1 cellular context compared by ENCODE assay signal in the genomic region with DNA sequence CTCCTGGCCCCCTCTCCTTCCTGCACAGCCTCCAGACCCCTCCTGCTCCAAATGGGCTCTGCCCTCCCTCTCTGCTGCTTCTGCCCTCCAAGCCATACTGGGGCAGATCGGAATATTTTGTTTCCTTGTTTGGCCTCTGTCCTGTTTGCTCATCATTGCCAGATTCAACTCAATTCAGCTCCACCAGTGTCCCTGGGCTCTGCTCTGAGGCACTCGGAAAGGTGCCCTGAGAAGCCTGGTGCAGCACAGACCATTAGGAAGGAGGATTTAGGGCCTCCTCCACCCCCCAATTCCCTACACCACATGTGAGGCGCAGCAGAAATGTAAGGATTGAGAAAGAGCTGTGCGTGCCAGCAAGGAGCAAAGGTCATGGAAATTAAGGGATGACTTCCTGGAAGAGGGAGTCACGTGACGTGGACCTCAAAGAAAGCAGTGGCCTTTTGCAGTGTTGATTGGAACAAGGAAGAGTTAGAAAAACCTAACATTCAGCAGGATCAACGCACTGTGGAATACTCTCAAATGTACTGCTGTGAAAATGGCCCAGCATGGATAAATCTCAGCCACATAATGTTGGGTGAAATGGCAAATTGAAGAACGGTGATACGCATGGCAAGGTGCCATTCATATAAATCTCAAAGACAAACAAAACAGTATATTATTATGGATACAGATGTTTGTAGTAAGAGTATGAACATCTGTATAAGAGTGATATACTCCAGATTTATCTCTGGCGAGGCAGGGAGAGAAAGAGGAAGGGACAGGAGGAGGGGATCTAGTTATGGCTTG.
TF ChIP-seq lines count a peak whose summit lies in the region.

No MANE protein-coding gene starts in this region.

TF ChIP-seq in HepG2, 621 proteins besides CTCF, POLR2A, EP300 and RAD21 (continued from another document and continues in another):
- TF ChIP-seq NFRKB (IDR thresholded peaks at IDR 0.05) = no peak
- TF ChIP-seq PATZ1 (CRISPR knock-in tag; IDR thresholded peaks at IDR 0.05) = peak; percentile 88
- TF ChIP-seq RARG (CRISPR knock-in tag; IDR thresholded peaks at IDR 0.05; ENCODE audit: low read depth) = no peak
- TF ChIP-seq, protein P1, sequence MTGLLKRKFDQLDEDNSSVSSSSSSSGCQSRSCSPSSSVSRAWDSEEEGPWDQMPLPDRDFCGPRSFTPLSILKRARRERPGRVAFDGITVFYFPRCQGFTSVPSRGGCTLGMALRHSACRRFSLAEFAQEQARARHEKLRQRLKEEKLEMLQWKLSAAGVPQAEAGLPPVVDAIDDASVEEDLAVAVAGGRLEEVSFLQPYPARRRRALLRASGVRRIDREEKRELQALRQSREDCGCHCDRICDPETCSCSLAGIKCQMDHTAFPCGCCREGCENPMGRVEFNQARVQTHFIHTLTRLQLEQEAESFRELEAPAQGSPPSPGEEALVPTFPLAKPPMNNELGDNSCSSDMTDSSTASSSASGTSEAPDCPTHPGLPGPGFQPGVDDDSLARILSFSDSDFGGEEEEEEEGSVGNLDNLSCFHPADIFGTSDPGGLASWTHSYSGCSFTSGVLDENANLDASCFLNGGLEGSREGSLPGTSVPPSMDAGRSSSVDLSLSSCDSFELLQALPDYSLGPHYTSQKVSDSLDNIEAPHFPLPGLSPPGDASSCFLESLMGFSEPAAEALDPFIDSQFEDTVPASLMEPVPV (CRISPR knock-in tag; IDR thresholded peaks at IDR 0.05) = no peak
- TF ChIP-seq ZNF724P (CRISPR knock-in tag; IDR thresholded peaks at IDR 0.05; ENCODE audit: borderline replicate concordance) = no peak; the same call in 1 of the 2 replicates
- peak; percentile 87 for TF ChIP-seq MIER2 (CRISPR knock-in tag; IDR thresholded peaks at IDR 0.05)
- TF ChIP-seq HMGXB4 (CRISPR knock-in tag; IDR thresholded peaks at IDR 0.05; ENCODE audit: borderline replicate concordance in 1 of 2, low read depth in 1 of 2) = peak in 1 of 2 experiments; percentile 40; a peak in 1 of 4 replicates
- TF ChIP-seq, protein P2, sequence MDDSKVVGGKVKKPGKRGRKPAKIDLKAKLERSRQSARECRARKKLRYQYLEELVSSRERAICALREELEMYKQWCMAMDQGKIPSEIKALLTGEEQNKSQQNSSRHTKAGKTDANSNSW (CRISPR knock-in tag; IDR thresholded peaks at IDR 0.05; ENCODE audit: borderline replicate concordance) = 0 out of 2 replicates have a peak, but pooled peaks have one; percentile 33
- no peak; the same call in 1 of the 2 replicates for TF ChIP-seq HNF1A (IDR thresholded peaks at IDR 0.05; ENCODE audit: low read depth)
- TF ChIP-seq HNF1A (CRISPR knock-in tag; IDR thresholded peaks at IDR 0.05; ENCODE audit: borderline replicate concordance) = peak; percentile 78
- TF ChIP-seq, protein P3, sequence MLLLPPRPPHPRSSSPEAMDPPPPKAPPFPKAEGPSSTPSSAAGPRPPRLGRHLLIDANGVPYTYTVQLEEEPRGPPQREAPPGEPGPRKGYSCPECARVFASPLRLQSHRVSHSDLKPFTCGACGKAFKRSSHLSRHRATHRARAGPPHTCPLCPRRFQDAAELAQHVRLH (CRISPR knock-in tag; IDR thresholded peaks at IDR 0.05; ENCODE audit: borderline replicate concordance, low read depth) = peak; percentile 96
- TF ChIP-seq ELF4 (CRISPR knock-in tag; IDR thresholded peaks at IDR 0.05; ENCODE audit: borderline replicate concordance) = no peak
- peak; percentile 67 for TF ChIP-seq ZNF574 (CRISPR knock-in tag; IDR thresholded peaks at IDR 0.05)
- TF ChIP-seq, protein P4, sequence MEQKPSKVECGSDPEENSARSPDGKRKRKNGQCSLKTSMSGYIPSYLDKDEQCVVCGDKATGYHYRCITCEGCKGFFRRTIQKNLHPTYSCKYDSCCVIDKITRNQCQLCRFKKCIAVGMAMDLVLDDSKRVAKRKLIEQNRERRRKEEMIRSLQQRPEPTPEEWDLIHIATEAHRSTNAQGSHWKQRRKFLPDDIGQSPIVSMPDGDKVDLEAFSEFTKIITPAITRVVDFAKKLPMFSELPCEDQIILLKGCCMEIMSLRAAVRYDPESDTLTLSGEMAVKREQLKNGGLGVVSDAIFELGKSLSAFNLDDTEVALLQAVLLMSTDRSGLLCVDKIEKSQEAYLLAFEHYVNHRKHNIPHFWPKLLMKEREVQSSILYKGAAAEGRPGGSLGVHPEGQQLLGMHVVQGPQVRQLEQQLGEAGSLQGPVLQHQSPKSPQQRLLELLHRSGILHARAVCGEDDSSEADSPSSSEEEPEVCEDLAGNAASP (CRISPR knock-in tag; IDR thresholded peaks at IDR 0.05; ENCODE audit: borderline replicate concordance) = peak; percentile 80; the same call in 1 of the 2 replicates
- TF ChIP-seq ZBTB38 (CRISPR knock-in tag; IDR thresholded peaks at IDR 0.05) = peak; percentile 55; the same call in 1 of the 2 replicates
- no peak for TF ChIP-seq NKX3-1 (CRISPR knock-in tag; IDR thresholded peaks at IDR 0.05)
- no peak; the same call in 1 of the 2 replicates for TF ChIP-seq SMAD1 (CRISPR knock-in tag; IDR thresholded peaks at IDR 0.05; ENCODE audit: borderline replicate concordance, low read depth)
- no peak for TF ChIP-seq SYNCRIP (IDR thresholded peaks at IDR 0.05; ENCODE audit: insufficient read depth, low read depth, low read length)
- TF ChIP-seq, protein P5, sequence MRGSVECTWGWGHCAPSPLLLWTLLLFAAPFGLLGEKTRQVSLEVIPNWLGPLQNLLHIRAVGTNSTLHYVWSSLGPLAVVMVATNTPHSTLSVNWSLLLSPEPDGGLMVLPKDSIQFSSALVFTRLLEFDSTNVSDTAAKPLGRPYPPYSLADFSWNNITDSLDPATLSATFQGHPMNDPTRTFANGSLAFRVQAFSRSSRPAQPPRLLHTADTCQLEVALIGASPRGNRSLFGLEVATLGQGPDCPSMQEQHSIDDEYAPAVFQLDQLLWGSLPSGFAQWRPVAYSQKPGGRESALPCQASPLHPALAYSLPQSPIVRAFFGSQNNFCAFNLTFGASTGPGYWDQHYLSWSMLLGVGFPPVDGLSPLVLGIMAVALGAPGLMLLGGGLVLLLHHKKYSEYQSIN (CRISPR knock-in tag; IDR thresholded peaks at IDR 0.05; ENCODE audit: borderline replicate concordance) = no peak
- TF ChIP-seq, protein P6, sequence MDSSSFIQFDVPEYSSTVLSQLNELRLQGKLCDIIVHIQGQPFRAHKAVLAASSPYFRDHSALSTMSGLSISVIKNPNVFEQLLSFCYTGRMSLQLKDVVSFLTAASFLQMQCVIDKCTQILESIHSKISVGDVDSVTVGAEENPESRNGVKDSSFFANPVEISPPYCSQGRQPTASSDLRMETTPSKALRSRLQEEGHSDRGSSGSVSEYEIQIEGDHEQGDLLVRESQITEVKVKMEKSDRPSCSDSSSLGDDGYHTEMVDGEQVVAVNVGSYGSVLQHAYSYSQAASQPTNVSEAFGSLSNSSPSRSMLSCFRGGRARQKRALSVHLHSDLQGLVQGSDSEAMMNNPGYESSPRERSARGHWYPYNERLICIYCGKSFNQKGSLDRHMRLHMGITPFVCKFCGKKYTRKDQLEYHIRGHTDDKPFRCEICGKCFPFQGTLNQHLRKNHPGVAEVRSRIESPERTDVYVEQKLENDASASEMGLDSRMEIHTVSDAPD (CRISPR knock-in tag; IDR thresholded peaks at IDR 0.05) = 0 out of 2 replicates have a peak, but pooled peaks have one; percentile 31
- 0 out of 2 replicates have a peak, but pooled peaks have one; percentile 50 for TF ChIP-seq HOXA5 (CRISPR knock-in tag; IDR thresholded peaks at IDR 0.05)
- TF ChIP-seq, protein P7, sequence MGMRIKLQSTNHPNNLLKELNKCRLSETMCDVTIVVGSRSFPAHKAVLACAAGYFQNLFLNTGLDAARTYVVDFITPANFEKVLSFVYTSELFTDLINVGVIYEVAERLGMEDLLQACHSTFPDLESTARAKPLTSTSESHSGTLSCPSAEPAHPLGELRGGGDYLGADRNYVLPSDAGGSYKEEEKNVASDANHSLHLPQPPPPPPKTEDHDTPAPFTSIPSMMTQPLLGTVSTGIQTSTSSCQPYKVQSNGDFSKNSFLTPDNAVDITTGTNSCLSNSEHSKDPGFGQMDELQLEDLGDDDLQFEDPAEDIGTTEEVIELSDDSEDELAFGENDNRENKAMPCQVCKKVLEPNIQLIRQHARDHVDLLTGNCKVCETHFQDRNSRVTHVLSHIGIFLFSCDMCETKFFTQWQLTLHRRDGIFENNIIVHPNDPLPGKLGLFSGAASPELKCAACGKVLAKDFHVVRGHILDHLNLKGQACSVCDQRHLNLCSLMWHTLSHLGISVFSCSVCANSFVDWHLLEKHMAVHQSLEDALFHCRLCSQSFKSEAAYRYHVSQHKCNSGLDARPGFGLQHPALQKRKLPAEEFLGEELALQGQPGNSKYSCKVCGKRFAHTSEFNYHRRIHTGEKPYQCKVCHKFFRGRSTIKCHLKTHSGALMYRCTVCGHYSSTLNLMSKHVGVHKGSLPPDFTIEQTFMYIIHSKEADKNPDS (CRISPR knock-in tag; IDR thresholded peaks at IDR 0.05) = no peak
- TF ChIP-seq MEIS2 (CRISPR knock-in tag; IDR thresholded peaks at IDR 0.05) = no peak
- TF ChIP-seq AKAP8 (CRISPR knock-in tag; IDR thresholded peaks at IDR 0.05) = no peak
